Comparison of ENCODE assay signal across 16 cellular contexts in the genomic region with DNA sequence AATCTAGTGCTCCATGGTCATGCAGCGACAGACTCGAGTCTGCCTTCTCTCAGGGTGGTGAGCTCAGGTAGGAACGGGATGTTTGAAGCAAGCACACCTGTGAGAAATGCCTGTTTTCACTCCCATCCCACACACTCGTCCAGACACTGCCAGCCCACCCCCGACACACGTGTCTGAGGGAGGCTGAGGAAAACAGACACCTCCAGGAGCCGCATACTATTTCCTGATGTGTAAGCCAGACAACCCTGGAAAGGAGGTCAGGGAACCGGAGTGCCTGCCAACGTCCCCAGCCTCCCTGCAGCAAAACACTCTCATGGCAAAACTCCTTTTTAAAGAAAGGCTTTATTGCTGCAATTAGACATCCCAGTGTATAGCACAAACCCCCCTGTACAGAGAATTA.
A peak's percentile ranks its signal among the peaks of the same experiment; 100 is the strongest.
DNase-seq lines count a peak whose midpoint lies in the region; ATAC-seq, FAIRE-seq and TF ChIP-seq lines count a peak whose summit lies in the region.
"Had no signal": no experiment of that assay in that cellular context is flagged by ENCODE, and none has a peak within 500 bp of the region (broad histone marks: within the 10 kb centered on the region; RNA-seq: fewer than 3 reads in every experiment).

No MANE protein-coding gene starts in this region.

- peaks cover 41% of the 10 kb centered on the region for H3K4me1 Mint-ChIP-seq in T-helper 1 cell treated with Interleukin-12 subunit alpha and Interleukin-12 subunit beta and Interleukin-4 antibody, amounts not matched to agents 30 μg/mL and 1 μg/mL, for 36 hours (ENCODE audit: low read depth)
- H3K4me1 Mint-ChIP-seq in WTC11, result no peaks in the 10 kb centered on the region

- no peak overlapping the region for H3K4me3 ChIP-seq in fibroblast of pulmonary artery (replicated peaks; ENCODE audit: low read depth, low read length)
- H3K4me3 ChIP-seq in pancreas, result no peak overlapping the region
- no peak overlapping the region for H3K4me3 ChIP-seq in spleen
- H3K4me3 ChIP-seq: transverse colon had no signal

- H3K36me3 ChIP-seq in pancreas, result peaks cover 0 to 20% (median 0%) of the 10 kb centered on the region in 3 donors
- H3K36me3 ChIP-seq in spleen, result peaks cover 0 to 60% (median 31%) of the 10 kb centered on the region in 6 donors

- TF ChIP-seq CTCF in WTC11 (IDR thresholded peaks at IDR 0.05), result no peak
- TF ChIP-seq CTCF in fibroblast of pulmonary artery (IDR thresholded peaks at IDR 0.05; ENCODE audit: low read length, missing control alignments), result no peak
- TF ChIP-seq CTCF in pancreas (IDR thresholded peaks at IDR 0.05), result no peak
- TF ChIP-seq CTCF in spleen (IDR thresholded peaks at IDR 0.05 in 8 of 11, conservative IDR thresholded peaks at IDR 0.05 in 3 of 11), result no peak

- H3K4me3 Mint-ChIP-seq in T-helper 1 cell treated with Interleukin-12 subunit alpha and Interleukin-12 subunit beta and Interleukin-4 antibody, amounts not matched to agents 30 μg/mL and 1 μg/mL, for 36 hours, result peak overlapping the region; percentile 62
- no peak overlapping the region for H3K4me3 Mint-ChIP-seq in WTC11
- H3K4me3 Mint-ChIP-seq: CD4-positive, alpha-beta T cell had no signal

- POLR2A ChIA-PET in WTC11 (lab: Charles Lee), result interaction anchor here (1.4 kb wide), 1 partner anchor 21 kb away, joined by 4 read pairs; no protein-coding TSS in a partner anchor

- ATAC-seq in WTC11, result no peak
- peak; percentile 80 to 83 (median 82) for ATAC-seq in pancreas

- H3K27me3 ChIP-seq in pancreas (no peaks in the 10 kb centered on the region), spleen (replicated peaks in 1 of 7) (no peaks in the 10 kb centered on the region)
- H3K27me3 ChIP-seq: transverse colon had no signal

- no peaks in the 10 kb centered on the region for H3K9me3 ChIP-seq in pancreas
- H3K9me3 ChIP-seq in spleen, result no peaks in the 10 kb centered on the region
- H3K9me3 ChIP-seq: transverse colon had no signal

- peaks cover 38% of the 10 kb centered on the region for H3K36me3 Mint-ChIP-seq in T-helper 1 cell treated with Interleukin-12 subunit alpha and Interleukin-12 subunit beta and Interleukin-4 antibody, amounts not matched to agents 30 μg/mL and 1 μg/mL, for 36 hours (ENCODE audit: low read depth)
- peaks cover 6% of the 10 kb centered on the region; the same call in 1 of the 2 replicates for H3K36me3 Mint-ChIP-seq in WTC11

- peak overlapping the region; percentile 36 to 76 (median 57) for H3K27ac ChIP-seq in pancreas
- peak overlapping the region in 2 of 8 donors; percentile 28 to 40 for H3K27ac ChIP-seq in spleen
- H3K27ac ChIP-seq: transverse colon had no signal

- peak overlapping the region; percentile 95 for H3K27ac Mint-ChIP-seq in T-helper 1 cell treated with Interleukin-12 subunit alpha and Interleukin-12 subunit beta and Interleukin-4 antibody, amounts not matched to agents 30 μg/mL and 1 μg/mL, for 36 hours
- H3K27ac Mint-ChIP-seq in WTC11, result peak overlapping the region; percentile 26; the same call in 1 of the 2 replicates
- H3K27ac Mint-ChIP-seq: CD4-positive, alpha-beta T cell had no signal

- peaks cover 21 to 30% (median 21%) of the 10 kb centered on the region in 3 donors for H3K4me1 ChIP-seq in pancreas
- peaks cover 0 to 41% (median 4%) of the 10 kb centered on the region in 6 donors for H3K4me1 ChIP-seq in spleen

- H3K27me3 Mint-ChIP-seq in T-helper 1 cell treated with Interleukin-12 subunit alpha and Interleukin-12 subunit beta and Interleukin-4 antibody, amounts not matched to agents 30 μg/mL and 1 μg/mL, for 36 hours (ENCODE audit: low read depth), result no peaks in the 10 kb centered on the region
- no peaks in the 10 kb centered on the region for H3K27me3 Mint-ChIP-seq in WTC11 (ENCODE audit: low read depth)
- H3K27me3 Mint-ChIP-seq: CD4-positive, alpha-beta T cell had no signal

- TF ChIP-seq POLR2A in spleen (IDR thresholded peaks at IDR 0.05), result no peak

- DNase-seq in T-helper 1 cell (no peak), WTC11 (ENCODE audit: low spot score) (no peak), fibroblast of pulmonary artery (ENCODE audit: low read depth) (peak; percentile 8), pancreas (peak in 3 of 6 donors; percentile 34 to 54 (median 46)), spleen (no peak), NCI-H510A treated with DMSO at 0.1 percent for 48 hours (lab: John Stamatoyannopoulos, UW) (no peak), NCI-H1694 treated with DMSO at 0.1 percent for 48 hours (lab: John Stamatoyannopoulos, UW) (no peak)
- DNase-seq: activated gamma-delta T cell; CD4-positive, alpha-beta T cell; MV-4-11; NCI-H2029; NCI-H524; transverse colon had no signal

- intact Hi-C loops in pancreas (cut with DNase I) (no loop called here), spleen (cut with DNase I; ENCODE audit: low total_unique reads) (no loop called here)

- WGBS in pancreas, 2 donors, result 33 to 34% methylated on average over 9 of the region's 9 CpGs
- WGBS in spleen, 5 donors, result 64 to 83% (median 79%) methylated on average over 7 to 9 of the region's 9 CpGs

- peaks cover 6% of the 10 kb centered on the region for H3K9me3 Mint-ChIP-seq in T-helper 1 cell treated with Interleukin-12 subunit alpha and Interleukin-12 subunit beta and Interleukin-4 antibody, amounts not matched to agents 30 μg/mL and 1 μg/mL, for 36 hours
- no peaks in the 10 kb centered on the region for H3K9me3 Mint-ChIP-seq in WTC11
- H3K9me3 Mint-ChIP-seq: CD4-positive, alpha-beta T cell had no signal

- CTCF ChIA-PET in WTC11 (lab: Charles Lee), result interaction anchor here (1.2 to 1.7 kb wide), 3 partner anchors 10 to 219 kb away, joined by 3 to 10 read pairs (median 4); no protein-coding TSS in a partner anchor

- no peak for FAIRE-seq in pancreas (lab: Jason Lieb, UNC)
- FAIRE-seq: A204.1, keratinocyte had no signal

TF ChIP-seq in WTC11, 78 proteins besides CTCF, POLR2A, EP300 and RAD21 (continues in another document):
- TF ChIP-seq, protein P1, sequence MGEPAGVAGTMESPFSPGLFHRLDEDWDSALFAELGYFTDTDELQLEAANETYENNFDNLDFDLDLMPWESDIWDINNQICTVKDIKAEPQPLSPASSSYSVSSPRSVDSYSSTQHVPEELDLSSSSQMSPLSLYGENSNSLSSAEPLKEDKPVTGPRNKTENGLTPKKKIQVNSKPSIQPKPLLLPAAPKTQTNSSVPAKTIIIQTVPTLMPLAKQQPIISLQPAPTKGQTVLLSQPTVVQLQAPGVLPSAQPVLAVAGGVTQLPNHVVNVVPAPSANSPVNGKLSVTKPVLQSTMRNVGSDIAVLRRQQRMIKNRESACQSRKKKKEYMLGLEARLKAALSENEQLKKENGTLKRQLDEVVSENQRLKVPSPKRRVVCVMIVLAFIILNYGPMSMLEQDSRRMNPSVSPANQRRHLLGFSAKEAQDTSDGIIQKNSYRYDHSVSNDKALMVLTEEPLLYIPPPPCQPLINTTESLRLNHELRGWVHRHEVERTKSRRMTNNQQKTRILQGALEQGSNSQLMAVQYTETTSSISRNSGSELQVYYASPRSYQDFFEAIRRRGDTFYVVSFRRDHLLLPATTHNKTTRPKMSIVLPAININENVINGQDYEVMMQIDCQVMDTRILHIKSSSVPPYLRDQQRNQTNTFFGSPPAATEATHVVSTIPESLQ (CRISPR knock-in tag; IDR thresholded peaks at IDR 0.05), result no peak
- TF ChIP-seq, protein P2, sequence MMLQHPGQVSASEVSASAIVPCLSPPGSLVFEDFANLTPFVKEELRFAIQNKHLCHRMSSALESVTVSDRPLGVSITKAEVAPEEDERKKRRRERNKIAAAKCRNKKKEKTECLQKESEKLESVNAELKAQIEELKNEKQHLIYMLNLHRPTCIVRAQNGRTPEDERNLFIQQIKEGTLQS (CRISPR knock-in tag; conservative IDR thresholded peaks at IDR 0.05), result no peak
- TF ChIP-seq ZNF232 (CRISPR knock-in tag; IDR thresholded peaks at IDR 0.05), result no peak
- TF ChIP-seq, protein P3, sequence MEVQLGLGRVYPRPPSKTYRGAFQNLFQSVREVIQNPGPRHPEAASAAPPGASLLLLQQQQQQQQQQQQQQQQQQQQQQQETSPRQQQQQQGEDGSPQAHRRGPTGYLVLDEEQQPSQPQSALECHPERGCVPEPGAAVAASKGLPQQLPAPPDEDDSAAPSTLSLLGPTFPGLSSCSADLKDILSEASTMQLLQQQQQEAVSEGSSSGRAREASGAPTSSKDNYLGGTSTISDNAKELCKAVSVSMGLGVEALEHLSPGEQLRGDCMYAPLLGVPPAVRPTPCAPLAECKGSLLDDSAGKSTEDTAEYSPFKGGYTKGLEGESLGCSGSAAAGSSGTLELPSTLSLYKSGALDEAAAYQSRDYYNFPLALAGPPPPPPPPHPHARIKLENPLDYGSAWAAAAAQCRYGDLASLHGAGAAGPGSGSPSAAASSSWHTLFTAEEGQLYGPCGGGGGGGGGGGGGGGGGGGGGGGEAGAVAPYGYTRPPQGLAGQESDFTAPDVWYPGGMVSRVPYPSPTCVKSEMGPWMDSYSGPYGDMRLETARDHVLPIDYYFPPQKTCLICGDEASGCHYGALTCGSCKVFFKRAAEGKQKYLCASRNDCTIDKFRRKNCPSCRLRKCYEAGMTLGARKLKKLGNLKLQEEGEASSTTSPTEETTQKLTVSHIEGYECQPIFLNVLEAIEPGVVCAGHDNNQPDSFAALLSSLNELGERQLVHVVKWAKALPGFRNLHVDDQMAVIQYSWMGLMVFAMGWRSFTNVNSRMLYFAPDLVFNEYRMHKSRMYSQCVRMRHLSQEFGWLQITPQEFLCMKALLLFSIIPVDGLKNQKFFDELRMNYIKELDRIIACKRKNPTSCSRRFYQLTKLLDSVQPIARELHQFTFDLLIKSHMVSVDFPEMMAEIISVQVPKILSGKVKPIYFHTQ (CRISPR knock-in tag; IDR thresholded peaks at IDR 0.05), result no peak
- TF ChIP-seq ATF1 (CRISPR knock-in tag; IDR thresholded peaks at IDR 0.05), result no peak
- no peak for TF ChIP-seq MXD4 (CRISPR knock-in tag; IDR thresholded peaks at IDR 0.05; ENCODE audit: borderline replicate concordance)
- TF ChIP-seq, protein P4, sequence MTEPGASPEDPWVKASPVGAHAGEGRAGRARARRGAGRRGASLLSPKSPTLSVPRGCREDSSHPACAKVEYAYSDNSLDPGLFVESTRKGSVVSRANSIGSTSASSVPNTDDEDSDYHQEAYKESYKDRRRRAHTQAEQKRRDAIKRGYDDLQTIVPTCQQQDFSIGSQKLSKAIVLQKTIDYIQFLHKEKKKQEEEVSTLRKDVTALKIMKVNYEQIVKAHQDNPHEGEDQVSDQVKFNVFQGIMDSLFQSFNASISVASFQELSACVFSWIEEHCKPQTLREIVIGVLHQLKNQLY (CRISPR knock-in tag; IDR thresholded peaks at IDR 0.05), result no peak
- TF ChIP-seq KAT7 (CRISPR knock-in tag; IDR thresholded peaks at IDR 0.05; ENCODE audit: borderline replicate concordance), result no peak
- TF ChIP-seq FOXK1 (CRISPR knock-in tag; IDR thresholded peaks at IDR 0.05), result no peak
- TF ChIP-seq FOXP1 (CRISPR knock-in tag; IDR thresholded peaks at IDR 0.05; ENCODE audit: borderline replicate concordance), result no peak
